In the genomic region with DNA sequence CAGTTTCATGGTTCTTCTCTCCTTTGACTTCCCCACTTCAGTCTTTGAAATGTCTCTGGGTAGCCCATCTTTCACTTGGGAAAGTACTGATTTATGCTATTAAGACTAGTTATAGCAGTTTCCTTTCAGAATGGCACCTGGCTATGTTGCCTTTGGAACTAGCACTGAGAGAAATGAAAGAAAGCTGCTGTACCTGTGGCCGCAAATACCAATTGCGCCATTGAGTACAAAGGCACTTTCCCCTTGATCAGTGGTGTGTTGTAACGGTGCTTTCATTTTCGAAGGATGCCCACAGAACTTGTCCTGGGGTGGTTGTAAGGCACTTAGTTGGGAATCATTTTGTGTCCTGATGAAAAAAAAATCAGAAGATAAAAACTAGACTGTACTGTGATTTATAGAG, we compare ENCODE assay signal across 1 cellular context.
TF ChIP-seq lines count a peak whose summit lies in the region.

No MANE protein-coding gene starts in this region.

TF ChIP-seq in liver, 16 proteins besides CTCF, POLR2A, EP300 and RAD21 (continued from another document):
- TF ChIP-seq, protein P1, sequence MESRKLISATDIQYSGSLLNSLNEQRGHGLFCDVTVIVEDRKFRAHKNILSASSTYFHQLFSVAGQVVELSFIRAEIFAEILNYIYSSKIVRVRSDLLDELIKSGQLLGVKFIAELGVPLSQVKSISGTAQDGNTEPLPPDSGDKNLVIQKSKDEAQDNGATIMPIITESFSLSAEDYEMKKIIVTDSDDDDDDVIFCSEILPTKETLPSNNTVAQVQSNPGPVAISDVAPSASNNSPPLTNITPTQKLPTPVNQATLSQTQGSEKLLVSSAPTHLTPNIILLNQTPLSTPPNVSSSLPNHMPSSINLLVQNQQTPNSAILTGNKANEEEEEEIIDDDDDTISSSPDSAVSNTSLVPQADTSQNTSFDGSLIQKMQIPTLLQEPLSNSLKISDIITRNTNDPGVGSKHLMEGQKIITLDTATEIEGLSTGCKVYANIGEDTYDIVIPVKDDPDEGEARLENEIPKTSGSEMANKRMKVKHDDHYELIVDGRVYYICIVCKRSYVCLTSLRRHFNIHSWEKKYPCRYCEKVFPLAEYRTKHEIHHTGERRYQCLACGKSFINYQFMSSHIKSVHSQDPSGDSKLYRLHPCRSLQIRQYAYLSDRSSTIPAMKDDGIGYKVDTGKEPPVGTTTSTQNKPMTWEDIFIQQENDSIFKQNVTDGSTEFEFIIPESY (IDR thresholded peaks at IDR 0.05), result no peak
- peak in 1 of 2 donors; percentile 35 for TF ChIP-seq JUND (IDR thresholded peaks at IDR 0.05)
